Comparison of ENCODE assay signal across 1 cellular context in genomic region chr17:40110026-40110425, GRCh38.
TF ChIP-seq lines count a peak whose summit lies in the region.

No MANE protein-coding gene starts in this region.

TF ChIP-seq in K562, 482 proteins besides CTCF, POLR2A, EP300 and RAD21:
- no peak for TF ChIP-seq MNT (conservative IDR thresholded peaks at IDR 0.05)
- no peak for TF ChIP-seq FIP1L1 (IDR thresholded peaks at IDR 0.05; ENCODE audit: low read depth, low read length, poor library complexity, severe bottlenecking)
- TF ChIP-seq KLF10 (CRISPR knock-in tag; IDR thresholded peaks at IDR 0.05), result no peak
- TF ChIP-seq CREB5 (CRISPR knock-in tag; IDR thresholded peaks at IDR 0.05), result no peak
TF ChIP-seq in K562: peak in this region for 0.
